Comparison of ENCODE assay signal across 8 cellular contexts in genomic region chr9:97954550-97954989, GRCh38. TPM values are rescaled to one million over a fixed set of nuclear protein-coding genes. Genes with fewer than 3 reads are reported as not detected.
DNase-seq lines count a peak whose midpoint lies in the region; ATAC-seq and TF ChIP-seq lines count a peak whose summit lies in the region.

No MANE protein-coding gene starts in this region.

- no peak for TF ChIP-seq EP300 in tibial nerve (IDR thresholded peaks at IDR 0.05)

- H3K4me1 ChIP-seq in tibial nerve = peaks cover 0 to 4% (median 0%) of the 10 kb centered on the region in 4 donors

- TF ChIP-seq CTCF in VCaP (conservative IDR thresholded peaks at IDR 0.05) (peak; percentile 75), tibial nerve (IDR thresholded peaks at IDR 0.05) (peak in 4 of 5 experiments; percentile 11 to 48 (median 18))

- H3K4me3 ChIP-seq in H7 (ENCODE audit: insufficient read depth, low read depth, low read length) (no peak overlapping the region), tibial nerve (no peak overlapping the region)

- no peak for TF ChIP-seq POLR2A in tibial nerve (IDR thresholded peaks at IDR 0.05)

- no peaks in the 10 kb centered on the region for H3K36me3 ChIP-seq in H7 (replicated peaks; ENCODE audit: control insufficient read depth, insufficient read depth, low read length)
- no peaks in the 10 kb centered on the region for H3K36me3 ChIP-seq in tibial nerve

- H3K27ac ChIP-seq in VCaP (peak overlapping the region; percentile 54), tibial nerve (no peak overlapping the region)

- H3K27me3 ChIP-seq in H7 (ENCODE audit: control insufficient read depth, insufficient read depth, low read length) = peaks cover 2% of the 10 kb centered on the region; the same call in 1 of the 2 replicates
- H3K27me3 ChIP-seq in tibial nerve = no peaks in the 10 kb centered on the region

- DNase-seq in ELF-1 (ENCODE audit: low read depth, low spot score) = peak; percentile 73
- peak; percentile 84 for DNase-seq in H7
- DNase-seq in NCI-H146 treated with DMSO at 0.1 percent for 48 hours (lab: John Stamatoyannopoulos, UW; ENCODE audit: unreplicated experiment) = peak; percentile 43
- peak; percentile 60 for DNase-seq in central memory CD4-positive, alpha-beta T cell
- DNase-seq in mucosa of gallbladder (ENCODE audit: low spot score) = peak; percentile 34
- DNase-seq in tibial nerve (ENCODE audit: low spot score in 2 of 2) = peak in 1 of 2 donors; percentile 8

- ATAC-seq in HG02970 (IDR thresholded peaks at IDR 0.05; ENCODE audit: low FRiP score, unreplicated experiment) = no peak

- peaks cover 0 to 11% (median 0%) of the 10 kb centered on the region in 4 donors for H3K9me3 ChIP-seq in tibial nerve

RNA-seq across cellular contexts. Expression of gene HEMGN, which starts 16.6 kb away (rescaled TPM):
- not detected in 2 replicates for total RNA-seq in H7 (2014; rRNA removed; shearing (Covaris generic))
- total RNA-seq in mucosa of gallbladder = 0.14 TPM
- not detected for total RNA-seq in tibial nerve

RNA-seq across cellular contexts. Expression of gene ANP32B, which starts 28.6 kb away (rescaled TPM):
- 6.7 and 10.6 TPM in 2 replicates for total RNA-seq in H7 (2014; rRNA removed; shearing (Covaris generic))
- 90.5 TPM for total RNA-seq in mucosa of gallbladder
- total RNA-seq in tibial nerve = 10 to 100 TPM; 39.0 to 59.4 (median 51.8) TPM

RNA-seq across cellular contexts. Expression of gene TRMO, which starts 32.3 kb away (rescaled TPM):
- 4.3 and 5.9 TPM in 2 replicates for total RNA-seq in H7 (2014; rRNA removed; shearing (Covaris generic))
- total RNA-seq in mucosa of gallbladder = 11.5 TPM
- total RNA-seq in tibial nerve = 10 to 100 TPM; 16.7 to 30.9 (median 19.7) TPM
